Comparison of ENCODE assay signal across 11 cellular contexts in genomic region chr7:32518534-32519140, GRCh38. TPM values are rescaled to one million over a fixed set of nuclear protein-coding genes. Genes with fewer than 3 reads are reported as not detected.
DNase-seq lines count a peak whose midpoint lies in the region; ATAC-seq, FAIRE-seq and TF ChIP-seq lines count a peak whose summit lies in the region.
"Had no signal": no experiment of that assay in that cellular context is flagged by ENCODE, and none has a peak within 500 bp of the region (broad histone marks: within the 10 kb centered on the region; RNA-seq: fewer than 3 reads in every experiment).

No MANE protein-coding gene starts in this region.

- H3K4me1 ChIP-seq in NT2/D1 (ENCODE audit: insufficient read depth, insufficient read length) (no peaks in the 10 kb centered on the region), fibroblast of lung (ENCODE audit: control insufficient read depth, extremely low read depth, insufficient read depth, low read length) (no peaks in the 10 kb centered on the region)
- H3K4me1 ChIP-seq: BLaER1 had no signal

- H3K36me3 ChIP-seq in NT2/D1 (ENCODE audit: insufficient read depth, insufficient read length, low read length), result peaks cover 8% of the 10 kb centered on the region
- H3K36me3 ChIP-seq in fibroblast of lung (ENCODE audit: control insufficient read depth, insufficient read depth, low read length), result no peaks in the 10 kb centered on the region

- H3K9me3 ChIP-seq in NT2/D1 (ENCODE audit: insufficient read depth, low read length), result peaks cover 94% of the 10 kb centered on the region
- H3K9me3 ChIP-seq in fibroblast of lung (ENCODE audit: control insufficient read depth, insufficient read depth, low read depth, low read length), result no peaks in the 10 kb centered on the region

- no peak overlapping the region for H2AFZ ChIP-seq in fibroblast of lung (ENCODE audit: low read length)

- no peaks in the 10 kb centered on the region for H4K20me1 ChIP-seq in fibroblast of lung (ENCODE audit: control insufficient read depth, extremely low read depth, insufficient read depth, low read length)

- H3K4me3 ChIP-seq in NT2/D1 (ENCODE audit: insufficient read length, low read depth) (no peak overlapping the region), fibroblast of lung (replicated peaks in 1 of 4; ENCODE audit: control extremely low read depth in 1 of 4, insufficient read depth in 1 of 4, low read depth in 3 of 4, low read length in 4 of 4) (no peak overlapping the region)
- H3K4me3 ChIP-seq: BLaER1 had no signal

- in situ Hi-C loops in G401 (cut with HindIII; ENCODE audit: low sequenced_read_pairs), result no loop called here

- no peak overlapping the region for H3K4me2 ChIP-seq in fibroblast of lung (ENCODE audit: extremely low read depth, insufficient read depth, low read length)
- H3K4me2 ChIP-seq: BLaER1 had no signal

- DNase-seq in G401 (ENCODE audit: low spot score), result peak; percentile 27
- peak; percentile 65 for DNase-seq in NT2/D1 (ENCODE audit: low read depth, low spot score)
- peak; percentile 74 to 78 for DNase-seq in fibroblast of lung (ENCODE audit: low read depth in 2 of 2)
- DNase-seq in amniotic stem cell (lab: John Stamatoyannopoulos, UW), result no peak
- no peak for DNase-seq in SKM-1 (lab: John Stamatoyannopoulos, UW; ENCODE audit: unreplicated experiment)
- no peak for DNase-seq in NCI-H446 treated with DMSO at 0.1 percent for 48 hours (lab: John Stamatoyannopoulos, UW)
- DNase-seq: Right ventricle myocardium superior; stimulated activated CD4-positive, alpha-beta T cell treated with anti-CD3 and anti-CD28 coated beads, Interleukin-4, amount 100 ng/mL, for 1 hour had no signal

- ATAC-seq in GM21423 (IDR thresholded peaks at IDR 0.05; ENCODE audit: unreplicated experiment), result no peak

- H3K9ac ChIP-seq in NT2/D1 (ENCODE audit: insufficient read length, low read depth) (no peak overlapping the region), fibroblast of lung (ENCODE audit: insufficient read depth, low read length) (no peak overlapping the region)
- H3K9ac ChIP-seq: BLaER1 had no signal

- H3K27me3 ChIP-seq in NT2/D1 (ENCODE audit: insufficient read depth, insufficient read length) (no peaks in the 10 kb centered on the region), fibroblast of lung (ENCODE audit: control insufficient read depth, insufficient read depth, low read length) (no peaks in the 10 kb centered on the region)
- H3K27me3 ChIP-seq: BLaER1 had no signal

- FAIRE-seq in A204.1 (lab: Jason Lieb, UNC), result peak; percentile 60

- H3K79me2 ChIP-seq in fibroblast of lung (ENCODE audit: control insufficient read depth, insufficient read depth, low read length), result peaks cover 28% of the 10 kb centered on the region

- H3K27ac ChIP-seq in fibroblast of lung (ENCODE audit: insufficient read depth, low read length), result no peak overlapping the region
- H3K27ac ChIP-seq: BLaER1 had no signal

- TF ChIP-seq CTCF in fibroblast of lung (conservative IDR thresholded peaks at IDR 0.05 in 1 of 2, IDR thresholded peaks at IDR 0.05 in 1 of 2; ENCODE audit: low read depth in 1 of 2, low read length in 2 of 2), result no peak

RNA-seq across cellular contexts. Expression of gene AVL9, which starts 23.3 kb away (rescaled TPM):
- 22.0 and 41.9 TPM in 2 replicates for total RNA-seq in G401 (2014; rRNA removed; shearing (Covaris generic))
- total RNA-seq in fibroblast of lung, result 25.4 and 52.4 TPM in 2 replicates
- 12.3 and 16.7 TPM in 2 replicates for polyA plus RNA-seq in fibroblast of lung
- 18.2 and 21.2 TPM in 2 replicates for polyA plus RNA-seq in fibroblast of lung (2012)
- 10.1 and 25.8 TPM in 2 replicates for polyA minus RNA-seq in fibroblast of lung (ENCODE audit: low replicate concordance)

RNA-seq across cellular contexts. Expression of gene LSM5, which starts 28.5 kb away (rescaled TPM):
- 30.4 and 35.9 TPM in 2 replicates for total RNA-seq in G401 (2014; rRNA removed; shearing (Covaris generic))
- 13.6 and 23.0 TPM in 2 replicates for total RNA-seq in fibroblast of lung
- polyA plus RNA-seq in fibroblast of lung, result 45.8 and 96.8 TPM in 2 replicates
- 38.3 and 62.4 TPM in 2 replicates for polyA plus RNA-seq in fibroblast of lung (2012)
- polyA minus RNA-seq in fibroblast of lung (ENCODE audit: low replicate concordance), result 2.4 and 3.3 TPM in 2 replicates

Comparison
In these comparisons a context has a peak if more than half of its experiments do, and no peak if none do; other contexts are left out.
1. DNase-seq: peak in G401 (single experiment), NT2/D1 (single experiment) and fibroblast of lung (2 of 2); none in amniotic stem cell (single experiment), SKM-1 (single experiment) and NCI-H446 treated with DMSO at 0.1 percent for 48 hours (single experiment).